ENCODE assay signal across 8 cellular contexts in genomic region chr19:41859618-41860418, GRCh38. TPM values are rescaled to one million over a fixed set of nuclear protein-coding genes. Genes with fewer than 3 reads are reported as not detected.
DNase-seq lines count a peak whose midpoint lies in the region; ATAC-seq, FAIRE-seq and TF ChIP-seq lines count a peak whose summit lies in the region.

Gene RPS19, plus strand, starts transcription at chr19:41860255. Its CDS starts 520 bp downstream, at chr19:41860775.

- TF ChIP-seq RAD21 in HepG2 (CRISPR knock-in tag; IDR thresholded peaks at IDR 0.05) = no peak; the same call in none of the 2 replicates

- peaks cover 35 to 48% of the 10 kb centered on the region in 2 donors for H3K36me3 Mint-ChIP-seq in CD4-positive, alpha-beta memory T cell

- H3K27ac Mint-ChIP-seq in CD4-positive, alpha-beta memory T cell = peak within 1 kb of the TSS; percentile 91 to 100 (median 98)

- H3K27me3 Mint-ChIP-seq in CD4-positive, alpha-beta memory T cell = no peaks in the 10 kb centered on the region

- no peak within 1 kb of the TSS for H2AFZ ChIP-seq in HepG2 (ENCODE audit: low read length)

- intact Hi-C loops in CD4-positive, alpha-beta memory T cell (cut with micrococcal nuclease) = loop anchor here (1.0 to 5.0 kb wide), 9 partner anchors 11 to 217 kb away; partner anchors contain the start of genes RABAC1 and ZNF574
- intact Hi-C loops in HepG2 (cut with micrococcal nuclease; ENCODE audit: unreplicated experiment) = no loop called here

- no peaks in the 10 kb centered on the region for H3K9me3 Mint-ChIP-seq in CD4-positive, alpha-beta memory T cell

- CTCF ChIA-PET in CD4-positive, alpha-beta memory T cell (lab: Charles Lee; ENCODE audit: partially characterized antibody) = interaction anchor here (0.6 to 8.8 kb wide), 16 partner anchors 8 to 175 kb away, joined by 3 to 125 read pairs (median 6); partner anchors contain the start of genes CD79A, ERFL and RABAC1
- CTCF ChIA-PET in HepG2 (lab: Yijun Ruan, JAX; ENCODE audit: low intra/inter-chr PET ratio, low total read pairs) = no interaction called here

- no peaks in the 10 kb centered on the region for H3K9me3 ChIP-seq in CD4-positive, alpha-beta memory T cell (ENCODE audit: control insufficient read depth in 1 of 2, low read length in 2 of 2)
- H3K9me3 ChIP-seq in HepG2 (ENCODE audit: low read length) = no peaks in the 10 kb centered on the region

- H3K79me2 ChIP-seq in HepG2 (ENCODE audit: insufficient read depth, low read length) = peaks cover 47% of the 10 kb centered on the region

- H3K4me2 ChIP-seq in HepG2 (ENCODE audit: low read depth, low read length) = peak within 1 kb of the TSS; percentile 87

- POLR2A ChIA-PET in CD4-positive, alpha-beta memory T cell (lab: Charles Lee; ENCODE audit: partially characterized antibody) = interaction anchor here (0.6 to 7.8 kb wide), 28 partner anchors 8 to 596 kb away, joined by 3 to 261 read pairs (median 6); partner anchors contain the start of genes ARHGEF1, CD79A, ERFL and GSK3A
- POLR2A ChIA-PET in HepG2 (lab: Yijun Ruan, JAX) = interaction anchor here (0.6 to 3.6 kb wide), 19 partner anchors 9 to 1511 kb away, joined by 3 to 72 read pairs (median 4); partner anchors contain the start of genes C19orf47, CEACAM1, DMAC2 and HNRNPUL1

- peak; percentile 99 for FAIRE-seq in HepG2 (lab: Jason Lieb, UNC)

- peak; percentile 80 to 92 for TF ChIP-seq POLR2A in HepG2 (IDR thresholded peaks at IDR 0.05; ENCODE audit: insufficient read depth in 1 of 2, low read depth in 2 of 2, low read length in 2 of 2)

- peak; percentile 97 to 99 (median 98) for DNase-seq in CD4-positive, alpha-beta memory T cell
- DNase-seq in NCI-H82 (lab: John Stamatoyannopoulos, UW) = peak; percentile 100
- peak; percentile 98 to 99 for DNase-seq in activated CD4-positive, alpha-beta T cell treated with anti-CD3 and anti-CD28 coated beads, Interleukin-2, amount 50 U/mL, for 48 hours
- peak; percentile 99 for DNase-seq in dermis blood vessel endothelial cell
- peak; percentile 97 for DNase-seq in HepG2 (ENCODE audit: low spot score)
- DNase-seq in stimulated activated CD4-positive, alpha-beta T cell treated with anti-CD3 and anti-CD28 coated beads, Interleukin-4, amount 100 ng/mL, for 1 hour = peak; percentile 98

- peak within 1 kb of the TSS; percentile 99 for H3K9ac ChIP-seq in HepG2 (ENCODE audit: insufficient read depth, low read depth, low read length)

- H3K27me3 ChIP-seq in CD4-positive, alpha-beta memory T cell (ENCODE audit: insufficient read depth, low read length) = no peaks in the 10 kb centered on the region
- H3K27me3 ChIP-seq in HepG2 (ENCODE audit: control insufficient read depth in 1 of 2, insufficient read depth in 2 of 2, low read length in 2 of 2) = peaks cover 0 to 6% of the 10 kb centered on the region in 2 experiments; a peak in 2 of 5 replicates

- under 1% methylated on average over 42 of the region's 76 CpGs for WGBS in HepG2 (ENCODE audit: low lambda C conversion rate)

- peak within 1 kb of the TSS; percentile 96 for H3K27ac ChIP-seq in CD4-positive, alpha-beta memory T cell (ENCODE audit: low read depth, low read length)
- H3K27ac ChIP-seq in HepG2 (ENCODE audit: extremely low read length, insufficient read depth, low read length) = peak within 1 kb of the TSS; percentile 84

- H3K4me1 ChIP-seq in CD4-positive, alpha-beta memory T cell (ENCODE audit: insufficient read depth, low read length) = peaks cover 50% of the 10 kb centered on the region
- peaks cover 44% of the 10 kb centered on the region for H3K4me1 ChIP-seq in HepG2 (ENCODE audit: insufficient read depth, low read length)

- TF ChIP-seq CTCF in HepG2 (CRISPR knock-in tag; IDR thresholded peaks at IDR 0.05) = peak; percentile 82

- in situ Hi-C loops in HepG2 (cut with HindIII; ENCODE audit: extremely low pct_ligation_motif_present, low pct_unique_long_range_greater_than_20kb) = no loop called here

- peaks cover 40% of the 10 kb centered on the region for H4K20me1 ChIP-seq in HepG2 (ENCODE audit: insufficient read depth, low read length)

- peaks cover 34 to 56% (median 42%) of the 10 kb centered on the region in 4 donors for H3K4me1 Mint-ChIP-seq in CD4-positive, alpha-beta memory T cell

- BruUV-seq in HepG2 (replicated peaks; lab: Mats Ljungman, UMichigan) = TSS peak; percentile 97

- peak within 1 kb of the TSS; percentile 89 to 98 (median 94) for H3K4me3 Mint-ChIP-seq in CD4-positive, alpha-beta memory T cell

- peak within 1 kb of the TSS; percentile 82 to 86 for H3K4me3 ChIP-seq in CD4-positive, alpha-beta memory T cell (ENCODE audit: low read length in 2 of 2)
- peak within 1 kb of the TSS; percentile 85 to 99 (median 95) for H3K4me3 ChIP-seq in HepG2 (replicated peaks in 1 of 3; ENCODE audit: insufficient read depth in 1 of 3, low read depth in 2 of 3, low read length in 3 of 3)

- peaks cover 38% of the 10 kb centered on the region for H3K36me3 ChIP-seq in CD4-positive, alpha-beta memory T cell (ENCODE audit: insufficient read depth, low read length)
- peaks cover 20 to 41% of the 10 kb centered on the region in 2 experiments for H3K36me3 ChIP-seq in HepG2 (replicated peaks in 1 of 2; ENCODE audit: control insufficient read depth in 1 of 2, insufficient read depth in 2 of 2, low read length in 2 of 2)

- peak; percentile 24 to 28; a peak in 1 of 4 replicates for TF ChIP-seq EP300 in HepG2 (IDR thresholded peaks at IDR 0.05; ENCODE audit: low read depth in 2 of 2, low read length in 2 of 2)
- TF ChIP-seq EP300 in HepG2 (CRISPR knock-in tag; IDR thresholded peaks at IDR 0.05; ENCODE audit: borderline replicate concordance) = no peak

- ATAC-seq in GM19438 (IDR thresholded peaks at IDR 0.05; ENCODE audit: low read depth, unreplicated experiment) (peak; percentile 84), HG03575 (IDR thresholded peaks at IDR 0.05; ENCODE audit: extremely low read depth, insufficient number of reproducible peaks, low FRiP score, unreplicated experiment) (peak; percentile 49), HepG2 (peak; percentile 90)

TF ChIP-seq in HepG2, 621 proteins besides CTCF, POLR2A, EP300 and RAD21 (continues in another document):
- TF ChIP-seq ZNF234 (CRISPR knock-in tag; conservative IDR thresholded peaks at IDR 0.05) (no peak), SP2 (CRISPR knock-in tag; IDR thresholded peaks at IDR 0.05) (peak; percentile 86), ZMYM4 (CRISPR knock-in tag; IDR thresholded peaks at IDR 0.05) (peak; percentile 64), ZNF790 (CRISPR knock-in tag; IDR thresholded peaks at IDR 0.05; ENCODE audit: borderline replicate concordance) (no peak), ZNF891 (CRISPR knock-in tag; IDR thresholded peaks at IDR 0.05) (no peak; the same call in 1 of the 2 replicates), PHF5A (CRISPR knock-in tag; IDR thresholded peaks at IDR 0.05; ENCODE audit: low read depth, unreplicated experiment) (peak; percentile 15), NCOA2 (CRISPR knock-in tag; IDR thresholded peaks at IDR 0.05) (peak; percentile 41; the same call in 1 of the 2 replicates), ARHGAP35 (CRISPR knock-in tag; IDR thresholded peaks at IDR 0.05; ENCODE audit: borderline replicate concordance) (0 out of 2 replicates have a peak, but pooled peaks have one; percentile 31)
- TF ChIP-seq, protein P1, sequence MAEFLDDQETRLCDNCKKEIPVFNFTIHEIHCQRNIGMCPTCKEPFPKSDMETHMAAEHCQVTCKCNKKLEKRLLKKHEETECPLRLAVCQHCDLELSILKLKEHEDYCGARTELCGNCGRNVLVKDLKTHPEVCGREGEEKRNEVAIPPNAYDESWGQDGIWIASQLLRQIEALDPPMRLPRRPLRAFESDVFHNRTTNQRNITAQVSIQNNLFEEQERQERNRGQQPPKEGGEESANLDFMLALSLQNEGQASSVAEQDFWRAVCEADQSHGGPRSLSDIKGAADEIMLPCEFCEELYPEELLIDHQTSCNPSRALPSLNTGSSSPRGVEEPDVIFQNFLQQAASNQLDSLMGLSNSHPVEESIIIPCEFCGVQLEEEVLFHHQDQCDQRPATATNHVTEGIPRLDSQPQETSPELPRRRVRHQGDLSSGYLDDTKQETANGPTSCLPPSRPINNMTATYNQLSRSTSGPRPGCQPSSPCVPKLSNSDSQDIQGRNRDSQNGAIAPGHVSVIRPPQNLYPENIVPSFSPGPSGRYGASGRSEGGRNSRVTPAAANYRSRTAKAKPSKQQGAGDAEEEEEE (CRISPR knock-in tag; IDR thresholded peaks at IDR 0.05; ENCODE audit: borderline replicate concordance) = peak; percentile 86; the same call in 1 of the 2 replicates

RNA-seq across cellular contexts. Expression of gene RPS19, which starts in this region (rescaled TPM):
- 1,000 to 10,000 TPM; 3,807 to 4,015 TPM for total RNA-seq in CD4-positive, alpha-beta memory T cell
- 1,000 to 10,000 TPM; 4,853 to 7,200 TPM for polyA plus RNA-seq in CD4-positive, alpha-beta memory T cell
- 1,021 and 1,770 TPM in 2 replicates for total RNA-seq in dermis blood vessel endothelial cell
- total RNA-seq in HepG2 (2016; rRNA removed; fragmentation: Illumina TruSeq; extraction: Trizol) = 4,758 and 5,028 TPM in 2 replicates
- 8,990 and 9,707 TPM in 2 replicates for total RNA-seq in HepG2 (2016; cell fraction: cytosol; rRNA removed; fragmentation: Illumina TruSeq; extraction: Trizol; ENCODE audit: low read depth)
- total RNA-seq in HepG2 (2016; cell fraction: insoluble cytoplasmic fraction; rRNA removed; fragmentation: Illumina TruSeq; extraction: Trizol) = 4,892 and 5,330 TPM in 2 replicates
- 12,897 and 13,497 TPM in 2 replicates for total RNA-seq in HepG2 (2016; cell fraction: membrane; rRNA removed; fragmentation: Illumina TruSeq; extraction: Trizol)
- 1,659 and 1,838 TPM in 2 replicates for total RNA-seq in HepG2 (2016; cell fraction: nucleus; rRNA removed; fragmentation: Illumina TruSeq; extraction: Trizol)
- 1,633 and 1,983 TPM in 2 replicates for polyA plus RNA-seq in HepG2 (2011; rRNA removed)
- 4,354 and 8,495 TPM in 2 replicates for polyA plus RNA-seq in HepG2 (2011; cell fraction: cytosol; rRNA removed)
- 1,845 and 2,001 TPM in 2 replicates for polyA plus RNA-seq in HepG2 (2011; cell fraction: nucleus; rRNA removed)
- polyA plus RNA-seq in HepG2 (2012) = 3,093 and 4,312 TPM in 2 replicates
- polyA plus RNA-seq in HepG2 (2016; cell fraction: cytosol; fragmentation: Illumina TruSeq; extraction: Trizol; ENCODE audit: low read depth) = 10,211 and 10,944 TPM in 2 replicates
- polyA plus RNA-seq in HepG2 (2016; cell fraction: insoluble cytoplasmic fraction; fragmentation: Illumina TruSeq; extraction: Trizol; ENCODE audit: low read depth) = 4,747 and 4,833 TPM in 2 replicates
- polyA plus RNA-seq in HepG2 (2016; cell fraction: membrane; fragmentation: Illumina TruSeq; extraction: Trizol; ENCODE audit: low read depth) = 11,477 and 11,931 TPM in 2 replicates
- polyA plus RNA-seq in HepG2 (2016; cell fraction: nucleus; fragmentation: Illumina TruSeq; extraction: Trizol; ENCODE audit: insufficient read depth, low read depth) = 2,975 and 3,175 TPM in 2 replicates
- polyA minus RNA-seq in HepG2 (2011; rRNA and poly(A)+ RNA removed; ENCODE audit: low replicate concordance) = 958 and 1,242 TPM in 2 replicates
- polyA minus RNA-seq in HepG2 (2011; cell fraction: cytosol; rRNA and poly(A)+ RNA removed) = 1,380 TPM in 2 replicates
- 385 and 466 TPM in 2 replicates for polyA minus RNA-seq in HepG2 (2011; cell fraction: nucleus; rRNA and poly(A)+ RNA removed)

Comparison
In these comparisons a context has a peak if more than half of its experiments do, and no peak if none do; other contexts are left out.
1. Peak in every context shown above with its lines: DNase-seq, ATAC-seq, H3K4me3 ChIP-seq and H3K27ac ChIP-seq.